In genomic region chr18:11980148-11980554, GRCh38 we compare ENCODE assay signal across 8 cellular contexts. TPM values are rescaled to one million over a fixed set of nuclear protein-coding genes. Genes with fewer than 3 reads are reported as not detected.
DNase-seq lines count a peak whose midpoint lies in the region; ATAC-seq and TF ChIP-seq lines count a peak whose summit lies in the region.

No MANE protein-coding gene starts in this region.

- peak overlapping the region; percentile 76 for H3K9ac ChIP-seq in ES-I3 (ENCODE audit: low read depth, low read length)
- H3K9ac ChIP-seq in OCI-LY1 (ENCODE audit: low read length), result peak overlapping the region; percentile 72

- WGBS in psoas muscle, 3 donors, result 1 to 3% (median 2%) methylated on average over 19 of the region's 19 CpGs

- no peaks in the 10 kb centered on the region for H3F3A ChIP-seq in OCI-LY1 (ENCODE audit: insufficient read depth, low read length)

- peak overlapping the region; percentile 32; the same call in 1 of the 2 replicates for H2AFZ ChIP-seq in OCI-LY1 (ENCODE audit: low read length)

- no peaks in the 10 kb centered on the region for H4K20me1 ChIP-seq in OCI-LY1 (ENCODE audit: insufficient read depth, low read length)

- H3K4me1 ChIP-seq in ES-I3 (ENCODE audit: insufficient read depth, low read length), result peaks cover 16% of the 10 kb centered on the region
- peaks cover 20% of the 10 kb centered on the region for H3K4me1 ChIP-seq in OCI-LY1 (ENCODE audit: insufficient read depth, low read length, severe bottlenecking)
- H3K4me1 ChIP-seq in psoas muscle, result peaks cover 12% of the 10 kb centered on the region

- peak overlapping the region; percentile 76 for H3K4me3 ChIP-seq in OCI-LY1 (ENCODE audit: low read depth, low read length, poor library complexity, severe bottlenecking)
- peak overlapping the region; percentile 48 for H3K4me3 ChIP-seq in epithelial cell of esophagus (ENCODE audit: low read length)
- H3K4me3 ChIP-seq in psoas muscle, result peak overlapping the region; percentile 95

- H3K4me2 ChIP-seq in OCI-LY1 (ENCODE audit: low read length), result peak overlapping the region; percentile 78

- no peak overlapping the region for H3K27ac ChIP-seq in OCI-LY1 (ENCODE audit: low read depth, low read length, poor library complexity, severe bottlenecking)
- H3K27ac ChIP-seq in psoas muscle, result peak overlapping the region; percentile 96

- DNase-seq in epithelial cell of esophagus (ENCODE audit: low read depth) (peak; percentile 24), psoas muscle (no peak), HuH-7.5 (ENCODE audit: low spot score) (no peak), iPS-NIHi7 (ENCODE audit: extremely low spot score) (no peak), midbrain (lab: John Stamatoyannopoulos, UW) (no peak), dedifferentiated amniotic fluid mesenchymal stem cell (ENCODE audit: extremely low spot score) (no peak)

- H3K9me3 ChIP-seq in ES-I3 (ENCODE audit: control insufficient read depth, insufficient read depth, low read length), result no peaks in the 10 kb centered on the region
- H3K9me3 ChIP-seq in OCI-LY1 (ENCODE audit: low read length), result no peaks in the 10 kb centered on the region
- no peaks in the 10 kb centered on the region for H3K9me3 ChIP-seq in psoas muscle

- TF ChIP-seq CTCF in OCI-LY1 (IDR thresholded peaks at IDR 0.05; ENCODE audit: low read length) (no peak), epithelial cell of esophagus (IDR thresholded peaks at IDR 0.05; ENCODE audit: insufficient read depth, low read depth, low read length, missing control alignments) (no peak), psoas muscle (IDR thresholded peaks at IDR 0.05) (no peak)

- no peaks in the 10 kb centered on the region for H3K79me2 ChIP-seq in OCI-LY1 (ENCODE audit: insufficient read depth, low read length)

- H3K27me3 ChIP-seq in OCI-LY1 (ENCODE audit: insufficient read depth, low read length) (no peaks in the 10 kb centered on the region), psoas muscle (ENCODE audit: insufficient read depth in 3 of 3, low read length in 2 of 3) (no peaks in the 10 kb centered on the region)

- H3K9me2 ChIP-seq in OCI-LY1 (ENCODE audit: low read depth, low read length), result no peaks in the 10 kb centered on the region

- no peaks in the 10 kb centered on the region for H3K36me3 ChIP-seq in ES-I3 (ENCODE audit: insufficient read depth, low read length)
- H3K36me3 ChIP-seq in OCI-LY1 (ENCODE audit: insufficient read depth, low read length), result no peaks in the 10 kb centered on the region
- H3K36me3 ChIP-seq in psoas muscle (ENCODE audit: insufficient read depth in 1 of 2, low read depth in 1 of 2), result no peaks in the 10 kb centered on the region

- peak in 1 of 4 donors; percentile 0 for ATAC-seq in psoas muscle

- intact Hi-C loops in psoas muscle (cut with DNase I), result loop anchor here (1.0 to 10.0 kb wide), 5 partner anchors 33 to 129 kb away; partner anchors contain the start of genes CHMP1B (in 2 of the 2) and MPPE1 (in 1 of the 2)

RNA-seq across cellular contexts. Expression of gene IMPA2, which starts 1.2 kb away (rescaled TPM):
- 100 to 1,000 TPM; 126 to 342 (median 215) TPM for total RNA-seq in psoas muscle
- 100 to 1,000 TPM in 2 of 3 donors, 10 to 100 TPM in 1; 61.4 to 321 (median 196) TPM for polyA plus RNA-seq in psoas muscle
